Comparison of ENCODE assay signal across 27 cellular contexts in the genomic region with DNA sequence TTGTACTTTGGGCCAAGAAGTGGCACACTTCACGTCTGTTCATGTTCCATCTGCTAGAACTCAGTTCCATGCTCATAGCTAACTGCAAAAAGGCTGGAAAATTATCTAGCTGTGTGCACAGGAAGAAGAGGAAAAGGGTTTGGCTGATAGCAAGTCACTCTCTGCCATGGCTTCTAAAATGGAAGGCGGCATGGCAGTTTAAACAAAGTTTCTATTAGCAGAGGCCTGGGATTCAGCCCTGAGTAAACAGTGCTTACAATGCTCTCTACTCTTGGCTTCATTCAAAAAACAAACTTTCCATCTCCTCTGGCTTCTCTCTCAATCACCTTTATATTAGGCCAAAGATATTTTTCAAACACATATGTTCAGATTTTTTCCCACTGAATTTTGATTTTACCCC.
"Had no signal": no experiment of that assay in that cellular context is flagged by ENCODE, and none has a peak within 500 bp of the region (broad histone marks: within the 10 kb centered on the region; RNA-seq: fewer than 3 reads in every experiment).

No MANE protein-coding gene starts in this region.

- H3K4me3 ChIP-seq: coronary artery, dorsolateral prefrontal cortex, lower lobe of right lung, psoas muscle, smooth muscle cell, tibial nerve had no signal

- ATAC-seq: lower lobe of right lung; naive thymus-derived CD8-positive, alpha-beta T cell; psoas muscle; stimulated activated naive B cell treated with anti-CD40 and anti-IgM and Interleukin-4, amounts not matched to agents 10 μg/mL and 1 μg/mL and 100 μg/mL, for 72 hours had no signal

- DNase-seq: activated CD4-positive, alpha-beta memory T cell treated with anti-CD3 and anti-CD28 coated beads for 36 hours; activated CD4-positive, alpha-beta T cell treated with anti-CD3 and anti-CD28 coated beads, Interleukin-2, amount 10 ng/mL, durations not matched to agents 24 days and 14 days; activated CD4-positive, CD25-positive, alpha-beta regulatory T cell treated with anti-CD3 and anti-CD28 coated beads, Interleukin-2, amount 50 U/mL, for 72 hours; activated CD8-positive, alpha-beta memory T cell treated with anti-CD3 and anti-CD28 coated beads, Interleukin-2, amount 50 U/mL, for 4 hours; activated effector memory CD4-positive, alpha-beta T cell treated with anti-CD3 and anti-CD28 coated beads, Interleukin-2, amount 50 U/mL, for 16 hours; activated naive CD4-positive, alpha-beta T cell treated with anti-CD3 and anti-CD28 coated beads, Interleukin-2, amount 10 ng/mL, durations not matched to agents 7 days and 5 days; activated T-cell treated with anti-CD3 and anti-CD28 coated beads, Interleukin-2, amount 50 U/mL, for 1 hour; amniotic stem cell; brain microvascular endothelial cell; dorsolateral prefrontal cortex; effector memory CD4-positive, alpha-beta T cell; erythroblast; foreskin fibroblast; head of caudate nucleus; hippocampal formation; lower lobe of right lung; mesenchymal stem cell; naive thymus-derived CD8-positive, alpha-beta T cell; occipital lobe; psoas muscle; stimulated activated CD4-positive, alpha-beta T cell treated with anti-CD3 and anti-CD28 coated beads, Interleukin-1b, Interleukin-23, amount 100 ng/mL, for 48 hours; stimulated activated naive B cell treated with anti-CD40 and anti-IgM and Interleukin-4, amounts not matched to agents 10 μg/mL and 1 μg/mL and 100 μg/mL, for 72 hours; T1000 had no signal

- H3K27me3 ChIP-seq: brain microvascular endothelial cell, dorsolateral prefrontal cortex, tibial nerve had no signal

- H3K27ac ChIP-seq: brain microvascular endothelial cell, coronary artery, dorsolateral prefrontal cortex, lower lobe of right lung, parathyroid adenoma, psoas muscle, tibial nerve had no signal

- H3K9me3 ChIP-seq: lower lobe of right lung, psoas muscle, tibial nerve had no signal

- H3K36me3 ChIP-seq: brain microvascular endothelial cell, lower lobe of right lung, tibial nerve had no signal

- H3K4me1 ChIP-seq: lower lobe of right lung, parathyroid adenoma, psoas muscle, tibial nerve had no signal
